11 cellular contexts compared by ENCODE assay signal in the genomic region with DNA sequence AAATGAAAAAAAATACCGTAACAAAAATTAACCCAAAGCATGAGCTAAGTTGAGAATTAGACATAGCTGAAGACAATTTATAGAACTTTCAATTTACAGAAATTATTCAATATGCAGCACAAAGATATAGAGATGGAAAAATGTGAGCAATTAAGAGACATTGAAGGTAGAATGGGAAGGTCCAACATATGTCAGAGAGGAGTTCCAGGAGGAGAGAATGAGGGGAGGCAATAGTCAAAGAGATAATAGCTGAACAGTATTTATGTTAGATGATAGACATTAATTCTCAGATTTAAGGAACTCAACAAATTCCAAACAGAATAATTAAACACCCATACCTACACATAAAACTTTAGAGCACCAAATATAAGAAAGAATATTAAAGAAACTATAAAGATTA.
"Had no signal": no experiment of that assay in that cellular context is flagged by ENCODE, and none has a peak within 500 bp of the region (broad histone marks: within the 10 kb centered on the region; RNA-seq: fewer than 3 reads in every experiment).

No MANE protein-coding gene starts in this region.

- H3K9me3 ChIP-seq: HAP-1 had no signal

- ATAC-seq: GM23338, HCT116 had no signal

- H3K36me3 ChIP-seq: HAP-1 had no signal

- H2AFZ ChIP-seq: GM23248, GM23338 had no signal

- H3K4me1 ChIP-seq: HAP-1 had no signal

- H3K4me3 ChIP-seq: GM23248, GM23338, HAP-1 had no signal

- H3K27ac ChIP-seq: GM23248 had no signal

- DNase-seq: GM23248, GOT3, H7, H9, HCEC 1CT, HFFc6 had no signal

- H3K9ac ChIP-seq: GM23248 had no signal

- H3K4me2 ChIP-seq: GM23338 had no signal

- FAIRE-seq: H1, H54 had no signal
